7 cellular contexts compared by ENCODE assay signal in genomic region chr6:19803331-19804330, GRCh38. TPM values are rescaled to one million over a fixed set of nuclear protein-coding genes. Genes with fewer than 3 reads are reported as not detected.
DNase-seq lines count a peak whose midpoint lies in the region; ATAC-seq and TF ChIP-seq lines count a peak whose summit lies in the region.

No MANE protein-coding gene starts in this region.

- TF ChIP-seq CTCF in HEK293 (tag by site-specific recombination; IDR thresholded peaks at IDR 0.05), result no peak
- no peak for TF ChIP-seq CTCF in right atrium auricular region (IDR thresholded peaks at IDR 0.05)
- no peak for TF ChIP-seq CTCF in GM13976 (IDR thresholded peaks at IDR 0.05; ENCODE audit: borderline replicate concordance, control extremely low read depth, extremely low read depth, insufficient read depth, missing control alignments)

- POLR2A ChIA-PET in HEK293 (lab: Yijun Ruan, JAX), result interaction anchor here (0.7 to 6.5 kb wide), 6 partner anchors 12 to 70 kb away, joined by 3 to 148 read pairs (median 3); partner anchors contain the start of gene ID4

- H3K4me1 ChIP-seq in HEK293 (ENCODE audit: control insufficient read depth, insufficient read depth, low read length) (peaks cover 4% of the 10 kb centered on the region; the same call in 1 of the 2 replicates), right atrium auricular region (no peaks in the 10 kb centered on the region)

- H3K36me3 ChIP-seq in HEK293 (ENCODE audit: control insufficient read depth in 2 of 2, insufficient read depth in 1 of 2, low read length in 2 of 2) (no peaks in the 10 kb centered on the region), right atrium auricular region (no peaks in the 10 kb centered on the region)

- no peak for ATAC-seq in stimulated activated naive B cell treated with anti-CD40 and anti-IgM and Interleukin-4, amounts not matched to agents 10 μg/mL and 1 μg/mL and 100 μg/mL, for 72 hours (replicated peaks)
- ATAC-seq in GM21825 (IDR thresholded peaks at IDR 0.05; ENCODE audit: unreplicated experiment), result no peak

- peak overlapping the region; percentile 78 to 79 for H3K4me3 Mint-ChIP-seq in stimulated activated naive B cell treated with anti-CD40 and anti-IgM and Interleukin-4, amounts not matched to agents 10 μg/mL and 1 μg/mL and 100 μg/mL, for 72 hours

- H3K4me3 ChIP-seq in HEK293 (ENCODE audit: low read depth, low read length) (peak overlapping the region; percentile 51; the same call in 1 of the 2 replicates), right atrium auricular region (peak overlapping the region; percentile 45 to 59)

- no peak overlapping the region for H3K27ac Mint-ChIP-seq in stimulated activated naive B cell treated with anti-CD40 and anti-IgM and Interleukin-4, amounts not matched to agents 10 μg/mL and 1 μg/mL and 100 μg/mL, for 72 hours

- no peaks in the 10 kb centered on the region for H3K36me3 Mint-ChIP-seq in stimulated activated naive B cell treated with anti-CD40 and anti-IgM and Interleukin-4, amounts not matched to agents 10 μg/mL and 1 μg/mL and 100 μg/mL, for 72 hours

- CTCF ChIA-PET in HEK293 (lab: Yijun Ruan, JAX), result interaction anchor here (0.7 to 1.5 kb wide), 4 partner anchors 48 to 353 kb away, joined by 3 to 6 read pairs (median 4); no protein-coding TSS in a partner anchor

- peak overlapping the region; percentile 84 for H3K27ac ChIP-seq in HEK293 (ENCODE audit: extremely low read depth, low read depth, low read length)
- H3K27ac ChIP-seq in right atrium auricular region, result peak overlapping the region; percentile 89 to 98

- H3K27me3 Mint-ChIP-seq in stimulated activated naive B cell treated with anti-CD40 and anti-IgM and Interleukin-4, amounts not matched to agents 10 μg/mL and 1 μg/mL and 100 μg/mL, for 72 hours, result peaks cover 31 to 39% of the 10 kb centered on the region in 2 donors

- no peaks in the 10 kb centered on the region for H3K27me3 ChIP-seq in right atrium auricular region

- H3K9me3 Mint-ChIP-seq in stimulated activated naive B cell treated with anti-CD40 and anti-IgM and Interleukin-4, amounts not matched to agents 10 μg/mL and 1 μg/mL and 100 μg/mL, for 72 hours, result no peaks in the 10 kb centered on the region

- peaks cover 8 to 17% of the 10 kb centered on the region in 2 donors for H3K4me1 Mint-ChIP-seq in stimulated activated naive B cell treated with anti-CD40 and anti-IgM and Interleukin-4, amounts not matched to agents 10 μg/mL and 1 μg/mL and 100 μg/mL, for 72 hours

- peak; percentile 15 for DNase-seq in SK-N-DZ (ENCODE audit: low spot score)
- no peak for DNase-seq in right atrium auricular region (ENCODE audit: low spot score)
- DNase-seq in stimulated activated naive B cell treated with anti-CD40 and anti-IgM and Interleukin-4, amounts not matched to agents 10 μg/mL and 1 μg/mL and 100 μg/mL, for 72 hours, result no peak
- no peak for DNase-seq in GM13976 (ENCODE audit: low spot score)
- no peak for DNase-seq in amygdala (lab: John Stamatoyannopoulos, UW)

- no peaks in the 10 kb centered on the region for H3K9me3 ChIP-seq in HEK293 (ENCODE audit: control insufficient read depth, insufficient read depth, low read depth, low read length)
- H3K9me3 ChIP-seq in right atrium auricular region, result no peaks in the 10 kb centered on the region

- in situ Hi-C loops in GM13976 (cut with MboI; ENCODE audit: low sequenced_read_pairs, unreplicated experiment), result no loop called here

TF ChIP-seq in HEK293, 187 proteins besides CTCF, POLR2A, EP300 and RAD21:
- TF ChIP-seq, protein P1, sequence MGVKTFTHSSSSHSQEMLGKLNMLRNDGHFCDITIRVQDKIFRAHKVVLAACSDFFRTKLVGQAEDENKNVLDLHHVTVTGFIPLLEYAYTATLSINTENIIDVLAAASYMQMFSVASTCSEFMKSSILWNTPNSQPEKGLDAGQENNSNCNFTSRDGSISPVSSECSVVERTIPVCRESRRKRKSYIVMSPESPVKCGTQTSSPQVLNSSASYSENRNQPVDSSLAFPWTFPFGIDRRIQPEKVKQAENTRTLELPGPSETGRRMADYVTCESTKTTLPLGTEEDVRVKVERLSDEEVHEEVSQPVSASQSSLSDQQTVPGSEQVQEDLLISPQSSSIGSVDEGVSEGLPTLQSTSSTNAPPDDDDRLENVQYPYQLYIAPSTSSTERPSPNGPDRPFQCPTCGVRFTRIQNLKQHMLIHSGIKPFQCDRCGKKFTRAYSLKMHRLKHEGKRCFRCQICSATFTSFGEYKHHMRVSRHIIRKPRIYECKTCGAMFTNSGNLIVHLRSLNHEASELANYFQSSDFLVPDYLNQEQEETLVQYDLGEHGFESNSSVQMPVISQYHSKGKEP (tag by site-specific recombination; IDR thresholded peaks at IDR 0.05), result no peak
- TF ChIP-seq ZNF660 (tag by site-specific recombination; IDR thresholded peaks at IDR 0.05), result no peak
- TF ChIP-seq ZSCAN30 (tag by site-specific recombination; IDR thresholded peaks at IDR 0.05), result no peak
- no peak for TF ChIP-seq ZNF747 (tag by site-specific recombination; IDR thresholded peaks at IDR 0.05)

RNA-seq across cellular contexts. Expression of gene ID4, which starts 33.5 kb away (rescaled TPM):
- 1.1 and 2.5 TPM in 2 replicates for polyA plus RNA-seq in SK-N-DZ (2014; cell fraction: cytosol; rRNA removed)
- 2.1 and 2.8 TPM in 2 replicates for polyA plus RNA-seq in SK-N-DZ (2014; cell fraction: nucleus; rRNA removed)
- 10 to 100 TPM; 19.0 to 83.2 TPM for total RNA-seq in right atrium auricular region
